In genomic region chr10:78974409-78975317, GRCh38 we compare ENCODE assay signal across 1 cellular context.
TF ChIP-seq lines count a peak whose summit lies in the region.

No MANE protein-coding gene starts in this region.

TF ChIP-seq in GM12878, 131 proteins besides CTCF, POLR2A, EP300 and RAD21 (continued from another document):
- TF ChIP-seq SKIL (IDR thresholded peaks at IDR 0.05; ENCODE audit: low read depth, poor library complexity, severe bottlenecking) (peak; percentile 30), ATF2 (IDR thresholded peaks at IDR 0.05; ENCODE audit: low read length) (no peak), MTA3 (IDR thresholded peaks at IDR 0.05; ENCODE audit: borderline replicate concordance, low read length) (no peak), LARP7 (IDR thresholded peaks at IDR 0.05) (no peak), BCL11A (IDR thresholded peaks at IDR 0.05; ENCODE audit: low read depth, low read length) (no peak), CBFB (IDR thresholded peaks at IDR 0.05; ENCODE audit: low read depth) (no peak), RCOR1 (conservative IDR thresholded peaks at IDR 0.05; ENCODE audit: low read depth, low read length) (no peak), CBX3 (IDR thresholded peaks at IDR 0.05; ENCODE audit: borderline replicate concordance, low read depth) (no peak), MAX (IDR thresholded peaks at IDR 0.05; ENCODE audit: low read depth, low read length) (0 out of 2 replicates have a peak, but pooled peaks have one; percentile 32), SMAD5 (IDR thresholded peaks at IDR 0.05; ENCODE audit: low read depth) (no peak), SMC3 (IDR thresholded peaks at IDR 0.05; ENCODE audit: borderline replicate concordance, low read length) (no peak), MYB (IDR thresholded peaks at IDR 0.05; ENCODE audit: borderline replicate concordance, low read depth, low read length) (no peak), SMARCA5 (IDR thresholded peaks at IDR 0.05) (peak; percentile 68; the same call in 1 of the 2 replicates), SPI1 (IDR thresholded peaks at IDR 0.05; ENCODE audit: borderline replicate concordance, insufficient read depth, low read depth, low read length) (no peak), KLF5 (IDR thresholded peaks at IDR 0.05; ENCODE audit: partially characterized antibody) (no peak), DPF2 (IDR thresholded peaks at IDR 0.05) (peak; percentile 38; the same call in 1 of the 2 replicates), MYC (IDR thresholded peaks at IDR 0.05; ENCODE audit: insufficient read depth, insufficient read length, insufficient replicate concordance, low read length, severe bottlenecking) (peak; percentile 38), EED (IDR thresholded peaks at IDR 0.05; ENCODE audit: low read depth) (no peak), TARDBP (IDR thresholded peaks at IDR 0.05; ENCODE audit: borderline replicate concordance) (no peak), SREBF1 (IDR thresholded peaks at IDR 0.05; ENCODE audit: low read length) (no peak), PRDM15 (CRISPR knock-in tag; IDR thresholded peaks at IDR 0.05) (no peak), IKZF1 (conservative IDR thresholded peaks at IDR 0.05) (peak; percentile 73), ZNF384 (IDR thresholded peaks at IDR 0.05; ENCODE audit: borderline replicate concordance, low read depth, low read length) (no peak), ATF7 (IDR thresholded peaks at IDR 0.05; ENCODE audit: low read depth) (peak; percentile 54), IRF4 (IDR thresholded peaks at IDR 0.05; ENCODE audit: low read depth, low read length) (no peak), NKRF (conservative IDR thresholded peaks at IDR 0.05) (no peak), RAD51 (IDR thresholded peaks at IDR 0.05) (peak; percentile 80), EGR1 (IDR thresholded peaks at IDR 0.05; ENCODE audit: borderline replicate concordance in 1 of 2, low read depth in 2 of 2, low read length in 2 of 2) (no peak), GATAD2B (conservative IDR thresholded peaks at IDR 0.05; ENCODE audit: low read depth) (0 out of 2 replicates have a peak, but pooled peaks have one; percentile 18), SRF (IDR thresholded peaks at IDR 0.05; ENCODE audit: low read depth in 2 of 2, low read length in 2 of 2) (no peak), BHLHE40 (IDR thresholded peaks at IDR 0.05; ENCODE audit: borderline replicate concordance in 1 of 2, low read depth in 2 of 2, low read length in 1 of 2) (peak; percentile 66 to 78; a peak in 3 of 4 replicates), RFX5 (IDR thresholded peaks at IDR 0.05; ENCODE audit: low read depth, low read length) (no peak), TAF1 (IDR thresholded peaks at IDR 0.05; ENCODE audit: borderline replicate concordance, low read depth, low read length) (no peak), BACH1 (IDR thresholded peaks at IDR 0.05; ENCODE audit: borderline replicate concordance) (no peak), YBX1 (IDR thresholded peaks at IDR 0.05) (no peak), SP1 (IDR thresholded peaks at IDR 0.05; ENCODE audit: low read depth, low read length) (no peak), CHD1 (IDR thresholded peaks at IDR 0.05; ENCODE audit: low read depth, low read length) (no peak), NR2F1 (conservative IDR thresholded peaks at IDR 0.05) (0 out of 2 replicates have a peak, but pooled peaks have one; percentile 25)
- TF ChIP-seq, protein P1, sequence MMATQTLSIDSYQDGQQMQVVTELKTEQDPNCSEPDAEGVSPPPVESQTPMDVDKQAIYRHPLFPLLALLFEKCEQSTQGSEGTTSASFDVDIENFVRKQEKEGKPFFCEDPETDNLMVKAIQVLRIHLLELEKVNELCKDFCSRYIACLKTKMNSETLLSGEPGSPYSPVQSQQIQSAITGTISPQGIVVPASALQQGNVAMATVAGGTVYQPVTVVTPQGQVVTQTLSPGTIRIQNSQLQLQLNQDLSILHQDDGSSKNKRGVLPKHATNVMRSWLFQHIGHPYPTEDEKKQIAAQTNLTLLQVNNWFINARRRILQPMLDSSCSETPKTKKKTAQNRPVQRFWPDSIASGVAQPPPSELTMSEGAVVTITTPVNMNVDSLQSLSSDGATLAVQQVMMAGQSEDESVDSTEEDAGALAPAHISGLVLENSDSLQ (IDR thresholded peaks at IDR 0.05) = peak; percentile 5; the same call in 1 of the 2 replicates
- TF ChIP-seq, protein P2, sequence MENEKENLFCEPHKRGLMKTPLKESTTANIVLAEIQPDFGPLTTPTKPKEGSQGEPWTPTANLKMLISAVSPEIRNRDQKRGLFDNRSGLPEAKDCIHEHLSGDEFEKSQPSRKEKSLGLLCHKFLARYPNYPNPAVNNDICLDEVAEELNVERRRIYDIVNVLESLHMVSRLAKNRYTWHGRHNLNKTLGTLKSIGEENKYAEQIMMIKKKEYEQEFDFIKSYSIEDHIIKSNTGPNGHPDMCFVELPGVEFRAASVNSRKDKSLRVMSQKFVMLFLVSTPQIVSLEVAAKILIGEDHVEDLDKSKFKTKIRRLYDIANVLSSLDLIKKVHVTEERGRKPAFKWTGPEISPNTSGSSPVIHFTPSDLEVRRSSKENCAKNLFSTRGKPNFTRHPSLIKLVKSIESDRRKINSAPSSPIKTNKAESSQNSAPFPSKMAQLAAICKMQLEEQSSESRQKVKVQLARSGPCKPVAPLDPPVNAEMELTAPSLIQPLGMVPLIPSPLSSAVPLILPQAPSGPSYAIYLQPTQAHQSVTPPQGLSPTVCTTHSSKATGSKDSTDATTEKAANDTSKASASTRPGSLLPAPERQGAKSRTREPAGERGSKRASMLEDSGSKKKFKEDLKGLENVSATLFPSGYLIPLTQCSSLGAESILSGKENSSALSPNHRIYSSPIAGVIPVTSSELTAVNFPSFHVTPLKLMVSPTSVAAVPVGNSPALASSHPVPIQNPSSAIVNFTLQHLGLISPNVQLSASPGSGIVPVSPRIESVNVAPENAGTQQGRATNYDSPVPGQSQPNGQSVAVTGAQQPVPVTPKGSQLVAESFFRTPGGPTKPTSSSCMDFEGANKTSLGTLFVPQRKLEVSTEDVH (IDR thresholded peaks at IDR 0.05; ENCODE audit: low read depth, partially characterized antibody) = no peak
